15 cellular contexts compared by ENCODE assay signal in genomic region chr4:2407991-2408342, GRCh38. TPM values are rescaled to one million over a fixed set of nuclear protein-coding genes. Genes with fewer than 3 reads are reported as not detected.
"Had no signal": no experiment of that assay in that cellular context is flagged by ENCODE, and none has a peak within 500 bp of the region (broad histone marks: within the 10 kb centered on the region; RNA-seq: fewer than 3 reads in every experiment).

No MANE protein-coding gene starts in this region.

- H3K27ac ChIP-seq: ascending aorta, esophagus squamous epithelium, thoracic aorta, upper lobe of left lung had no signal

- H3K4me3 Mint-ChIP-seq: activated naive CD8-positive, alpha-beta T cell treated with anti-CD3 and anti-CD28 coated beads, Interleukin-2, amount 50 U/mL, for 24 hours; dendritic cell treated with granulocyte-macrophage colony-stimulating factor and Interleukin-4, amounts not matched to agents 40 ng/mL and 50 ng/mL, for 4 days; memory B cell; naive B cell; neural crest cell; WTC11 had no signal

- H3K9me3 ChIP-seq: ascending aorta, esophagus squamous epithelium, mucosa of descending colon, thoracic aorta, upper lobe of left lung had no signal

- H3K9me3 Mint-ChIP-seq: activated naive CD8-positive, alpha-beta T cell treated with anti-CD3 and anti-CD28 coated beads, Interleukin-2, amount 50 U/mL, for 24 hours; dendritic cell treated with granulocyte-macrophage colony-stimulating factor and Interleukin-4, amounts not matched to agents 40 ng/mL and 50 ng/mL, for 4 days; naive B cell; neural crest cell; WTC11 had no signal

- DNase-seq: activated CD8-positive, alpha-beta memory T cell treated with anti-CD3 and anti-CD28 coated beads for 24 hours; activated naive CD4-positive, alpha-beta T cell treated with Interleukin-2 at 50 U/mL for 16 hours; effector memory CD4-positive, alpha-beta T cell; esophagus squamous epithelium; naive B cell had no signal

- H3K36me3 ChIP-seq: ascending aorta, esophagus squamous epithelium, thoracic aorta, upper lobe of left lung had no signal

- H3K36me3 Mint-ChIP-seq: memory B cell, naive B cell, WTC11 had no signal

- ATAC-seq: activated naive CD8-positive, alpha-beta T cell treated with anti-CD3 and anti-CD28 coated beads, Interleukin-2, amount 50 U/mL, for 24 hours had no signal

- H3K27me3 ChIP-seq: ascending aorta, esophagus squamous epithelium, upper lobe of left lung had no signal

- H3K4me3 ChIP-seq: ascending aorta, esophagus squamous epithelium, mucosa of descending colon, thoracic aorta, upper lobe of left lung had no signal

- H3K27ac Mint-ChIP-seq: activated naive CD8-positive, alpha-beta T cell treated with anti-CD3 and anti-CD28 coated beads, Interleukin-2, amount 50 U/mL, for 24 hours; memory B cell; progenitor cell of endocrine pancreas; WTC11 had no signal

RNA-seq across cellular contexts. Expression of gene CFAP99, which starts 10.8 kb away (rescaled TPM):
- total RNA-seq: ascending aorta, neural crest cell, progenitor cell of endocrine pancreas, thoracic aorta, WTC11 had no signal
